In genomic region chr1:21045351-21045750, GRCh38 we compare ENCODE assay signal across 27 cellular contexts.
DNase-seq lines count a peak whose midpoint lies in the region; TF ChIP-seq lines count a peak whose summit lies in the region.
"Had no signal": no experiment of that assay in that cellular context is flagged by ENCODE, and none has a peak within 500 bp of the region (broad histone marks: within the 10 kb centered on the region; RNA-seq: fewer than 3 reads in every experiment).

No MANE protein-coding gene starts in this region.

- H3K27me3 ChIP-seq in uterus (no peaks in the 10 kb centered on the region), suprapubic skin (no peaks in the 10 kb centered on the region)
- H3K27me3 ChIP-seq: gastroesophageal sphincter, hepatocyte, Peyer's patch had no signal

- no peak for TF ChIP-seq EP300 in suprapubic skin (IDR thresholded peaks at IDR 0.05)

- H3K4me1 ChIP-seq in uterus (no peaks in the 10 kb centered on the region), suprapubic skin (no peaks in the 10 kb centered on the region)
- H3K4me1 ChIP-seq: Peyer's patch had no signal

- 44% methylated on average over 2 of the region's 2 CpGs for WGBS in suprapubic skin

- TF ChIP-seq POLR2A in uterus (IDR thresholded peaks at IDR 0.05) (no peak), suprapubic skin (IDR thresholded peaks at IDR 0.05) (no peak)

- H3K4me3 ChIP-seq in fibroblast of the aortic adventitia (ENCODE audit: low read depth, low read length) = no peak overlapping the region
- no peak overlapping the region for H3K4me3 ChIP-seq in uterus
- H3K4me3 ChIP-seq in suprapubic skin = no peak overlapping the region
- H3K4me3 ChIP-seq: coronary artery, gastroesophageal sphincter, GM12878, hepatocyte, lower lobe of right lung, Peyer's patch had no signal

- H3K27ac ChIP-seq in uterus = peak overlapping the region; percentile 7 to 32
- H3K27ac ChIP-seq in suprapubic skin = no peak overlapping the region
- H3K27ac ChIP-seq: 22Rv1, coronary artery, gastroesophageal sphincter, hepatocyte, lower lobe of right lung, Peyer's patch had no signal

- H3K36me3 ChIP-seq in uterus (no peaks in the 10 kb centered on the region), suprapubic skin (peaks cover 4% of the 10 kb centered on the region)
- H3K36me3 ChIP-seq: gastroesophageal sphincter, lower lobe of right lung, Peyer's patch had no signal

- H3K9me3 ChIP-seq in uterus (no peaks in the 10 kb centered on the region), suprapubic skin (no peaks in the 10 kb centered on the region)
- H3K9me3 ChIP-seq: gastroesophageal sphincter, lower lobe of right lung, Peyer's patch had no signal

- intact Hi-C loops in uterus (cut with DNase I; ENCODE audit: low total_unique reads) = no loop called here

- TF ChIP-seq CTCF in fibroblast of the aortic adventitia (IDR thresholded peaks at IDR 0.05; ENCODE audit: insufficient read depth, low read length) (no peak), uterus (IDR thresholded peaks at IDR 0.05) (no peak), suprapubic skin (IDR thresholded peaks at IDR 0.05) (no peak)

- peak; percentile 30 for DNase-seq in DMS 273 (lab: John Stamatoyannopoulos, UW; ENCODE audit: unreplicated experiment)
- DNase-seq in DMS 273 treated with DMSO at 0.1 percent for 48 hours (lab: John Stamatoyannopoulos, UW) = no peak
- DNase-seq in amniotic epithelial cell (ENCODE audit: low read depth) = peak; percentile 54
- DNase-seq in fibroblast of the aortic adventitia (ENCODE audit: low read depth) = peak; percentile 52
- no peak for DNase-seq in uterus
- no peak for DNase-seq in NCI-H146 (lab: John Stamatoyannopoulos, UW)
- DNase-seq in suprapubic skin (ENCODE audit: low spot score in 2 of 2) = no peak
- no peak for DNase-seq in dedifferentiated amniotic fluid mesenchymal stem cell (ENCODE audit: extremely low spot score)
- DNase-seq: activated CD8-positive, alpha-beta memory T cell treated with anti-CD3 and anti-CD28 coated beads, Interleukin-2, amount 50 U/mL, for 48 hours; activated CD8-positive, alpha-beta T cell treated with anti-CD3 and anti-CD28 coated beads for 36 hours; activated naive CD4-positive, alpha-beta T cell treated with anti-CD3 and anti-CD28 coated beads, Interleukin-2, amount 50 U/mL, for 16 hours; AML-193; amygdala; Calu3; CD4-positive, CD25-positive, alpha-beta regulatory T cell; lower lobe of right lung; NCI-H1092; NCI-H187 treated with DMSO at 0.1 percent for 48 hours; Peyer's patch; SHP77 treated with DMSO at 0.1 percent for 48 hours; SW 1271; T-helper 9 cell had no signal

Comparison
In these comparisons a context has a peak if more than half of its experiments do, and no peak if none do; other contexts are left out.
1. DNase-seq: peak in DMS 273 (single experiment), amniotic epithelial cell (single experiment) and fibroblast of the aortic adventitia (single experiment); none in DMS 273 treated with DMSO at 0.1 percent for 48 hours (single experiment), uterus (0 of 2), NCI-H146 (single experiment), suprapubic skin (0 of 2) and dedifferentiated amniotic fluid mesenchymal stem cell (single experiment).